20 cellular contexts compared by ENCODE assay signal in genomic region chr12:131800594-131801135, GRCh38. TPM values are rescaled to one million over a fixed set of nuclear protein-coding genes. Genes with fewer than 3 reads are reported as not detected.
DNase-seq lines count a peak whose midpoint lies in the region; ATAC-seq and TF ChIP-seq lines count a peak whose summit lies in the region.
"Had no signal": no experiment of that assay in that cellular context is flagged by ENCODE, and none has a peak within 500 bp of the region (broad histone marks: within the 10 kb centered on the region; RNA-seq: fewer than 3 reads in every experiment).

No MANE protein-coding gene starts in this region.

- H3K27ac Mint-ChIP-seq in activated CD4-positive, alpha-beta memory T cell treated with anti-CD3 and anti-CD28 coated beads for 36 hours: peak overlapping the region; percentile 45
- H3K27ac Mint-ChIP-seq in activated CD4-positive, alpha-beta memory T cell treated with anti-CD3 and anti-CD28 coated beads, Interleukin-2, amount 10 ng/mL, durations not matched to agents 7 days and 5 days: no peak overlapping the region
- peak overlapping the region; percentile 70 for H3K27ac Mint-ChIP-seq in WTC11

- H2BK5ac ChIP-seq in neuronal stem cell (ENCODE audit: low read length): no peak overlapping the region

- H3K36me3 ChIP-seq in HEK293 (ENCODE audit: control insufficient read depth in 2 of 2, insufficient read depth in 1 of 2, low read length in 2 of 2): peaks cover 0 to 55% of the 10 kb centered on the region in 2 experiments; a peak in 2 of 3 replicates
- peaks cover 20 to 62% of the 10 kb centered on the region in 2 donors for H3K36me3 ChIP-seq in neuronal stem cell (replicated peaks in 1 of 2; ENCODE audit: control insufficient read depth in 2 of 2, insufficient read depth in 2 of 2, low read length in 2 of 2)
- peaks cover 0 to 41% of the 10 kb centered on the region in 2 donors for H3K36me3 ChIP-seq in adrenal gland (replicated peaks in 1 of 2)
- H3K36me3 ChIP-seq in smooth muscle cell (ENCODE audit: low read depth): no peaks in the 10 kb centered on the region

- no peak overlapping the region for H3K4ac ChIP-seq in neuronal stem cell (ENCODE audit: low read length)

- CTCF ChIA-PET in activated CD4-positive, alpha-beta memory T cell treated with anti-CD3 and anti-CD28 coated beads for 36 hours (lab: Charles Lee): no interaction called here
- CTCF ChIA-PET in activated CD4-positive, alpha-beta memory T cell treated with anti-CD3 and anti-CD28 coated beads, Interleukin-2, amount 10 ng/mL, durations not matched to agents 7 days and 5 days (lab: Charles Lee): no interaction called here
- CTCF ChIA-PET in HEK293 (lab: Yijun Ruan, JAX) (interaction anchor here (0.7 kb wide), 1 partner anchor 20 kb away, joined by 3 read pairs; no protein-coding TSS in a partner anchor), WTC11 (lab: Charles Lee) (no interaction called here)

- no peaks in the 10 kb centered on the region for H3K4me1 Mint-ChIP-seq in activated CD4-positive, alpha-beta memory T cell treated with anti-CD3 and anti-CD28 coated beads for 36 hours (ENCODE audit: low read depth)
- H3K4me1 Mint-ChIP-seq in activated CD4-positive, alpha-beta memory T cell treated with anti-CD3 and anti-CD28 coated beads, Interleukin-2, amount 10 ng/mL, durations not matched to agents 7 days and 5 days: no peaks in the 10 kb centered on the region
- peaks cover 17% of the 10 kb centered on the region for H3K4me1 Mint-ChIP-seq in WTC11

- no peak overlapping the region for H3K27ac ChIP-seq in HEK293 (ENCODE audit: extremely low read depth, low read depth, low read length)
- no peak overlapping the region for H3K27ac ChIP-seq in neuronal stem cell (replicated peaks; ENCODE audit: low read length)
- no peak overlapping the region for H3K27ac ChIP-seq in adrenal gland
- no peak overlapping the region for H3K27ac ChIP-seq in smooth muscle cell (ENCODE audit: low read depth)
- H3K27ac ChIP-seq: KMS-11, SK-N-MC had no signal

- no peaks in the 10 kb centered on the region for H4K20me1 ChIP-seq in smooth muscle cell (ENCODE audit: low read depth)

- H3F3A ChIP-seq in smooth muscle cell (ENCODE audit: low read depth): no peaks in the 10 kb centered on the region

- H2AK5ac ChIP-seq in neuronal stem cell (ENCODE audit: low read depth, low read length): no peak overlapping the region

- TF ChIP-seq POLR2A in adrenal gland (IDR thresholded peaks at IDR 0.05): no peak

- H3K27me3 Mint-ChIP-seq in activated CD4-positive, alpha-beta memory T cell treated with anti-CD3 and anti-CD28 coated beads for 36 hours: no peaks in the 10 kb centered on the region
- no peaks in the 10 kb centered on the region for H3K27me3 Mint-ChIP-seq in activated CD4-positive, alpha-beta memory T cell treated with anti-CD3 and anti-CD28 coated beads, Interleukin-2, amount 10 ng/mL, durations not matched to agents 7 days and 5 days
- no peaks in the 10 kb centered on the region; the same call in 1 of the 2 replicates for H3K27me3 Mint-ChIP-seq in WTC11 (ENCODE audit: low read depth)

- no peak overlapping the region for H3K23ac ChIP-seq in neuronal stem cell (ENCODE audit: low read depth, low read length, poor library complexity)

- no CpG with 5 or more reads among the region's 20 CpGs for WGBS in neuronal stem cell (ENCODE audit: extremely low coverage in 2 of 2, insufficient read length in 2 of 2, insufficient replicate concordance in 1 of 2), 2 donors
- 91 to 93% (median 93%) methylated on average over 16 to 20 of the region's 20 CpGs for WGBS in adrenal gland, 4 donors
- 92% methylated on average over 20 of the region's 20 CpGs for WGBS in smooth muscle cell (ENCODE audit: low lambda C conversion rate)

- intact Hi-C loops in activated CD4-positive, alpha-beta memory T cell treated with anti-CD3 and anti-CD28 coated beads for 36 hours (cut with micrococcal nuclease): no loop called here
- intact Hi-C loops in adrenal gland (cut with DNase I): no loop called here

- no peak overlapping the region for H3K4me3 Mint-ChIP-seq in activated CD4-positive, alpha-beta memory T cell treated with anti-CD3 and anti-CD28 coated beads for 36 hours
- H3K4me3 Mint-ChIP-seq in activated CD4-positive, alpha-beta memory T cell treated with anti-CD3 and anti-CD28 coated beads, Interleukin-2, amount 10 ng/mL, durations not matched to agents 7 days and 5 days: no peak overlapping the region
- no peak overlapping the region for H3K4me3 Mint-ChIP-seq in WTC11

- H2AFZ ChIP-seq in neuronal stem cell (ENCODE audit: low read length): no peak overlapping the region
- no peak overlapping the region for H2AFZ ChIP-seq in smooth muscle cell (ENCODE audit: low read depth)

- POLR2A ChIA-PET in activated CD4-positive, alpha-beta memory T cell treated with anti-CD3 and anti-CD28 coated beads for 36 hours (lab: Charles Lee): no interaction called here
- POLR2A ChIA-PET in activated CD4-positive, alpha-beta memory T cell treated with anti-CD3 and anti-CD28 coated beads, Interleukin-2, amount 10 ng/mL, durations not matched to agents 7 days and 5 days (lab: Charles Lee): no interaction called here
- POLR2A ChIA-PET in HEK293 (lab: Yijun Ruan, JAX): no interaction called here
- POLR2A ChIA-PET in WTC11 (lab: Charles Lee): no interaction called here

- peaks cover 34% of the 10 kb centered on the region for H3K36me3 Mint-ChIP-seq in activated CD4-positive, alpha-beta memory T cell treated with anti-CD3 and anti-CD28 coated beads for 36 hours
- H3K36me3 Mint-ChIP-seq in activated CD4-positive, alpha-beta memory T cell treated with anti-CD3 and anti-CD28 coated beads, Interleukin-2, amount 10 ng/mL, durations not matched to agents 7 days and 5 days (ENCODE audit: low read depth): peaks cover 46% of the 10 kb centered on the region
- peaks cover 40% of the 10 kb centered on the region for H3K36me3 Mint-ChIP-seq in WTC11

- TF ChIP-seq CTCF in HEK293 (tag by site-specific recombination; IDR thresholded peaks at IDR 0.05) (no peak), WTC11 (IDR thresholded peaks at IDR 0.05) (no peak), adrenal gland (IDR thresholded peaks at IDR 0.05) (no peak), smooth muscle cell (IDR thresholded peaks at IDR 0.05; ENCODE audit: borderline replicate concordance, insufficient read depth, poor library complexity, severe bottlenecking) (no peak)

- H3K4me3 ChIP-seq in HEK293 (ENCODE audit: low read depth, low read length) (no peak overlapping the region), neuronal stem cell (ENCODE audit: low read length in 2 of 2) (no peak overlapping the region), adrenal gland (no peak overlapping the region), smooth muscle cell (no peak overlapping the region)
- H3K4me3 ChIP-seq: MG63, SK-N-MC had no signal

- no peak for DNase-seq in activated CD4-positive, alpha-beta memory T cell treated with anti-CD3 and anti-CD28 coated beads for 36 hours
- no peak for DNase-seq in activated CD4-positive, alpha-beta memory T cell treated with anti-CD3 and anti-CD28 coated beads, Interleukin-2, amount 10 ng/mL, durations not matched to agents 7 days and 5 days
- DNase-seq in WTC11 (ENCODE audit: low spot score) (no peak), neuronal stem cell (ENCODE audit: low spot score) (no peak), NCI-H1092 treated with DMSO at 0.1 percent for 48 hours (lab: John Stamatoyannopoulos, UW) (no peak), adrenal gland (no peak), smooth muscle cell (lab: John Stamatoyannopoulos, UW; ENCODE audit: unreplicated experiment) (no peak)
- DNase-seq: 8988T, C1 segment of cervical spinal cord, EL, MG63, NCI-H1092, NCI-H1694 treated with DMSO at 0.1 percent for 48 hours, NCI-H2107, NCI-H2227 treated with DMSO at 0.1 percent for 48 hours had no signal

- no peaks in the 10 kb centered on the region for H3K79me2 ChIP-seq in smooth muscle cell (ENCODE audit: low read depth)

- H2BK120ac ChIP-seq in neuronal stem cell (ENCODE audit: low read depth, low read length): no peak overlapping the region

- H3K79me1 ChIP-seq in neuronal stem cell (ENCODE audit: low read depth, low read length): no peaks in the 10 kb centered on the region

- no peak overlapping the region for H2BK15ac ChIP-seq in neuronal stem cell (ENCODE audit: low read length)

- H3K9me3 ChIP-seq in HEK293 (ENCODE audit: control insufficient read depth, insufficient read depth, low read depth, low read length) (no peaks in the 10 kb centered on the region), neuronal stem cell (replicated peaks in 1 of 2; ENCODE audit: control insufficient read depth in 2 of 2, insufficient read depth in 1 of 2, low read depth in 1 of 2, low read length in 2 of 2) (peaks cover 0 to 3% of the 10 kb centered on the region in 2 donors), adrenal gland (replicated peaks in 1 of 3) (no peaks in the 10 kb centered on the region), smooth muscle cell (replicated peaks; ENCODE audit: low read depth) (no peaks in the 10 kb centered on the region)
- H3K9me3 ChIP-seq: MG63 had no signal

- no peaks in the 10 kb centered on the region for H3K4me1 ChIP-seq in HEK293 (ENCODE audit: control insufficient read depth, insufficient read depth, low read length)
- H3K4me1 ChIP-seq in neuronal stem cell (ENCODE audit: control insufficient read depth in 2 of 2, insufficient read depth in 1 of 2, low read depth in 1 of 2, low read length in 2 of 2): peaks cover under 1 to 2% of the 10 kb centered on the region in 2 donors
- H3K4me1 ChIP-seq in adrenal gland (replicated peaks in 1 of 2): no peaks in the 10 kb centered on the region
- no peaks in the 10 kb centered on the region for H3K4me1 ChIP-seq in smooth muscle cell (ENCODE audit: low read depth)

- H4K91ac ChIP-seq in neuronal stem cell (ENCODE audit: low read depth, low read length, poor library complexity): no peak overlapping the region

- no peak for ATAC-seq in WTC11
- ATAC-seq: HCT116, Right ventricle myocardium inferior had no signal

- H3K9me3 Mint-ChIP-seq in activated CD4-positive, alpha-beta memory T cell treated with anti-CD3 and anti-CD28 coated beads for 36 hours: peaks cover 4% of the 10 kb centered on the region
- peaks cover 3% of the 10 kb centered on the region for H3K9me3 Mint-ChIP-seq in activated CD4-positive, alpha-beta memory T cell treated with anti-CD3 and anti-CD28 coated beads, Interleukin-2, amount 10 ng/mL, durations not matched to agents 7 days and 5 days
- peaks cover 4% of the 10 kb centered on the region for H3K9me3 Mint-ChIP-seq in WTC11

- H3K27me3 ChIP-seq in neuronal stem cell (ENCODE audit: control insufficient read depth in 3 of 3, insufficient read depth in 3 of 3, low read depth in 1 of 3, low read length in 3 of 3): no peaks in the 10 kb centered on the region
- H3K27me3 ChIP-seq in adrenal gland: no peaks in the 10 kb centered on the region
- H3K27me3 ChIP-seq in smooth muscle cell (ENCODE audit: low read depth): no peaks in the 10 kb centered on the region
- H3K27me3 ChIP-seq: MG63 had no signal

- H3K18ac ChIP-seq in neuronal stem cell (ENCODE audit: low read length): no peak overlapping the region

- no peak overlapping the region for H3K4me2 ChIP-seq in neuronal stem cell (ENCODE audit: insufficient read depth, low read length, poor library complexity, severe bottlenecking)
- no peak overlapping the region for H3K4me2 ChIP-seq in smooth muscle cell
- H3K4me2 ChIP-seq: KMS-11 had no signal

- no peak overlapping the region for H3K9ac ChIP-seq in neuronal stem cell (ENCODE audit: low read depth, low read length, poor library complexity)
- H3K9ac ChIP-seq in smooth muscle cell (ENCODE audit: low read depth): no peak overlapping the region
- H3K9ac ChIP-seq: KMS-11 had no signal

- no peak overlapping the region for H4K8ac ChIP-seq in neuronal stem cell (ENCODE audit: low read depth, low read length)

- peak overlapping the region; percentile 26 for H3K14ac ChIP-seq in neuronal stem cell (ENCODE audit: low read length)

- no peak overlapping the region for H2BK12ac ChIP-seq in neuronal stem cell (ENCODE audit: low read length)

RNA-seq across cellular contexts. Expression of gene MMP17, which starts 27.5 kb away (rescaled TPM):
- under 1 TPM; 0.48 to 0.87 TPM for total RNA-seq in activated CD4-positive, alpha-beta memory T cell treated with anti-CD3 and anti-CD28 coated beads for 36 hours
- total RNA-seq in activated CD4-positive, alpha-beta memory T cell treated with anti-CD3 and anti-CD28 coated beads, Interleukin-2, amount 10 ng/mL, durations not matched to agents 7 days and 5 days: 1 to 10 TPM in 1 of 2 experiments, under 1 TPM in 1; 0.48 to 1.1 TPM
- total RNA-seq in WTC11 (2021): 58.8 to 67.1 TPM (median 62.1 TPM) in 3 replicates
- 4.2 TPM for polyA plus RNA-seq in neuronal stem cell (2013, experiment 1 of 2)
- 3.8 TPM for polyA plus RNA-seq in neuronal stem cell (2013, experiment 2 of 2)
- 1 to 10 TPM in 4 of 8 donors, under 1 TPM in 3, not detected in 1; 0.32 to 3.9 (median 1.1) TPM for total RNA-seq in adrenal gland
- 10 to 100 TPM in 1 of 3 donors, 1 to 10 TPM in 1, under 1 TPM in 1; 0.46 to 16.5 (median 5.7) TPM for polyA plus RNA-seq in adrenal gland
- total RNA-seq in smooth muscle cell: 0.81 and 1.6 TPM in 2 replicates
- 1.3 and 4.3 TPM in 2 replicates for polyA plus RNA-seq in smooth muscle cell

Comparison
In these comparisons a context has a peak if more than half of its experiments do, and no peak if none do; other contexts are left out.
1. RNA of gene MMP17, which starts 27.5 kb away (total RNA-seq): 58.8 to 67.1 TPM in WTC11; 0.81 to 1.6 TPM in smooth muscle cell, 0.32 to 3.9 TPM in adrenal gland, 0.48 to 1.1 TPM in activated CD4-positive, alpha-beta memory T cell treated with anti-CD3 and anti-CD28 coated beads, Interleukin-2, amount 10 ng/mL, durations not matched to agents 7 days and 5 days and 0.48 to 0.87 TPM in activated CD4-positive, alpha-beta memory T cell treated with anti-CD3 and anti-CD28 coated beads for 36 hours; every median in the first group is over 10 times any median in the second.